ENCODE assay signal across 17 cellular contexts in the genomic region with DNA sequence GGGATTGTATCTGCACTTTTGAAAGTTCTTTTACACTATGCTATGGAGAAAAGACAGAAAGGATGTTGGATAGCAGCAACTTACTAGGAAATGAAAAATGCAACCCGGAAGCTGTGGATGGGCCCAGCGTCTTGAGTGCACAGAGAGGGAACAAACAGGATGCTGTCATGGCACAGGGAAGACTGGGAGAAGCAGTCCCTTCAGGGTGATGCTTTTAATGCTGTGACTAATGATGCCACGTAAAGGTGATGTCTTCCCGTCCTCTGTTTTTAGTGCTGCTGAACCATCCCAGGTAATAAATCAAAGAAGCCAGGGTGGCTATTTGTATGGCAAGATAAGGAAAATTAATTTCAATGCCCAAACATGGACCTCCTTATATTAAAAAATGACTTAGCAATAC.
"Had no signal": no experiment of that assay in that cellular context is flagged by ENCODE, and none has a peak within 500 bp of the region (broad histone marks: within the 10 kb centered on the region; RNA-seq: fewer than 3 reads in every experiment).

No MANE protein-coding gene starts in this region.

- H3K27me3 ChIP-seq: heart right ventricle, SJCRH30, suprapubic skin, upper lobe of left lung had no signal

- H3K36me3 Mint-ChIP-seq: activated CD4-positive, alpha-beta memory T cell treated with anti-CD3 and anti-CD28 coated beads for 36 hours; natural killer cell had no signal

- H3K4me3 Mint-ChIP-seq: activated CD4-positive, alpha-beta memory T cell treated with anti-CD3 and anti-CD28 coated beads for 36 hours; activated naive CD4-positive, alpha-beta T cell treated with anti-CD3 and anti-CD28 coated beads for 36 hours; natural killer cell had no signal

- H3K4me1 ChIP-seq: left ventricle myocardium inferior, SJCRH30, suprapubic skin, upper lobe of left lung had no signal

- H3K9me3 Mint-ChIP-seq: activated CD4-positive, alpha-beta memory T cell treated with anti-CD3 and anti-CD28 coated beads for 36 hours; activated naive CD4-positive, alpha-beta T cell treated with anti-CD3 and anti-CD28 coated beads for 36 hours; natural killer cell had no signal

- ATAC-seq: esophagus mucosa, mucosa of descending colon, natural killer cell had no signal

- H3K36me3 ChIP-seq: heart right ventricle, left ventricle myocardium inferior, SJCRH30, suprapubic skin, upper lobe of left lung had no signal

- H3K27ac Mint-ChIP-seq: activated CD4-positive, alpha-beta memory T cell treated with anti-CD3 and anti-CD28 coated beads for 36 hours; activated naive CD4-positive, alpha-beta T cell treated with anti-CD3 and anti-CD28 coated beads for 36 hours; natural killer cell had no signal

- H3K27me3 Mint-ChIP-seq: activated CD4-positive, alpha-beta memory T cell treated with anti-CD3 and anti-CD28 coated beads for 36 hours had no signal

- H3K9me3 ChIP-seq: heart right ventricle, mucosa of descending colon, SJCRH30, suprapubic skin, upper lobe of left lung had no signal

- DNase-seq: activated CD4-positive, alpha-beta memory T cell treated with anti-CD3 and anti-CD28 coated beads for 36 hours; activated CD4-positive, alpha-beta T cell treated with anti-CD3 and anti-CD28 coated beads for 4 hours; activated naive CD4-positive, alpha-beta T cell treated with anti-CD3 and anti-CD28 coated beads for 36 hours; activated T-cell treated with anti-CD3 and anti-CD28 coated beads, Interleukin-2, amount 50 U/mL, for 1 hour; effector CD4-positive, alpha-beta T cell; heart right ventricle; left ventricle myocardium inferior; mammary epithelial cell; mucosa of descending colon; natural killer cell; retina; SJCRH30; stimulated activated naive CD4-positive, alpha-beta T cell treated with Interleukin-2 at 50 U/mL for 16 hours; T-helper 2 cell had no signal

- H3K27ac ChIP-seq: heart right ventricle, left ventricle myocardium inferior, SJCRH30, suprapubic skin, upper lobe of left lung had no signal

- H3K4me3 ChIP-seq: heart right ventricle, left ventricle myocardium inferior, mucosa of descending colon, SJCRH30, suprapubic skin, upper lobe of left lung had no signal
